In genomic region chr3:43969944-43970343, GRCh38 we compare ENCODE assay signal across 29 cellular contexts.
"Had no signal": no experiment of that assay in that cellular context is flagged by ENCODE, and none has a peak within 500 bp of the region (broad histone marks: within the 10 kb centered on the region; RNA-seq: fewer than 3 reads in every experiment).

No MANE protein-coding gene starts in this region.

- H3K27ac ChIP-seq: adrenal gland, body of pancreas, coronary artery, dorsolateral prefrontal cortex, gastroesophageal sphincter, hepatocyte, ovary, skin epidermis, testis had no signal

- H2AFZ ChIP-seq: hepatocyte had no signal

- H3K9me3 Mint-ChIP-seq: activated naive CD4-positive, alpha-beta T cell treated with anti-CD3 and anti-CD28 coated beads for 36 hours; activated naive CD8-positive, alpha-beta T cell treated with anti-CD3 and anti-CD28 coated beads for 36 hours; mesothelial cell of epicardium; nephron progenitor cell had no signal

- H3K27me3 ChIP-seq: adrenal gland, body of pancreas, ovary, testis had no signal

- H3K9me3 ChIP-seq: adrenal gland, body of pancreas, gastroesophageal sphincter, ovary, testis had no signal

- H3K4me3 ChIP-seq: adrenal gland, body of pancreas, coronary artery, dorsolateral prefrontal cortex, gastroesophageal sphincter, hepatocyte, ovary, skin epidermis, testis had no signal

- FAIRE-seq: keratinocyte, urothelium cell line had no signal

- ATAC-seq: body of pancreas; gastroesophageal sphincter; left cardiac atrium; left ventricle myocardium superior; sciatic nerve; stimulated activated naive CD8-positive, alpha-beta T cell treated with anti-CD3 and anti-CD28 coated beads, Interleukin-15, Interleukin-2, amounts not matched to agents 100 U/mL and 50 U/mL, for 24 hours had no signal

- H3K27ac Mint-ChIP-seq: activated naive CD4-positive, alpha-beta T cell treated with anti-CD3 and anti-CD28 coated beads for 36 hours; activated naive CD8-positive, alpha-beta T cell treated with anti-CD3 and anti-CD28 coated beads for 36 hours; mesothelial cell of epicardium; naive B cell; nephron progenitor cell; progenitor cell of endocrine pancreas had no signal

- H3K4me3 Mint-ChIP-seq: activated naive CD4-positive, alpha-beta T cell treated with anti-CD3 and anti-CD28 coated beads for 36 hours; activated naive CD8-positive, alpha-beta T cell treated with anti-CD3 and anti-CD28 coated beads for 36 hours; mesothelial cell of epicardium; naive B cell; nephron progenitor cell had no signal

- H3K4me2 ChIP-seq: hepatocyte had no signal

- DNase-seq: activated CD4-positive, alpha-beta T cell treated with anti-CD3 and anti-CD28 coated beads for 4 hours; activated CD4-positive, alpha-beta T cell treated with anti-CD3 and anti-CD28 coated beads, Interleukin-2, amount 50 U/mL, for 4 hours; activated effector memory CD4-positive, alpha-beta T cell treated with anti-CD3 and anti-CD28 coated beads, Interleukin-2, amount 50 U/mL, for 16 hours; activated naive CD4-positive, alpha-beta T cell treated with anti-CD3 and anti-CD28 coated beads for 36 hours; activated naive CD8-positive, alpha-beta T cell treated with anti-CD3 and anti-CD28 coated beads for 36 hours; adrenal gland; aorta; body of pancreas; dorsolateral prefrontal cortex; effector memory CD4-positive, alpha-beta T cell; left cardiac atrium; left ventricle myocardium superior; naive B cell; nephron progenitor cell; ovary; stimulated activated CD4-positive, alpha-beta T cell treated with anti-CD3 and anti-CD28 coated beads, Interleukin-12 subunit alpha, Interleukin-12 subunit beta, amount 100 ng/mL, for 4 hours; stimulated activated CD4-positive, alpha-beta T cell treated with anti-CD3 and anti-CD28 coated beads, Interleukin-4, amount 100 ng/mL, for 1 hour; stimulated activated naive CD8-positive, alpha-beta T cell treated with anti-CD3 and anti-CD28 coated beads, Interleukin-15, Interleukin-2, amounts not matched to agents 100 U/mL and 50 U/mL, for 24 hours; testis; trophoblast cell had no signal

- H3K4me1 ChIP-seq: adrenal gland, body of pancreas, gastroesophageal sphincter, testis had no signal

- H3K36me3 ChIP-seq: adrenal gland, gastroesophageal sphincter, ovary had no signal

- H3K36me3 Mint-ChIP-seq: activated naive CD8-positive, alpha-beta T cell treated with anti-CD3 and anti-CD28 coated beads for 36 hours; mesothelial cell of epicardium; naive B cell had no signal

- H3K4me1 Mint-ChIP-seq: naive B cell had no signal

- H3K79me2 ChIP-seq: hepatocyte had no signal
